8 cellular contexts compared by ENCODE assay signal in the genomic region with DNA sequence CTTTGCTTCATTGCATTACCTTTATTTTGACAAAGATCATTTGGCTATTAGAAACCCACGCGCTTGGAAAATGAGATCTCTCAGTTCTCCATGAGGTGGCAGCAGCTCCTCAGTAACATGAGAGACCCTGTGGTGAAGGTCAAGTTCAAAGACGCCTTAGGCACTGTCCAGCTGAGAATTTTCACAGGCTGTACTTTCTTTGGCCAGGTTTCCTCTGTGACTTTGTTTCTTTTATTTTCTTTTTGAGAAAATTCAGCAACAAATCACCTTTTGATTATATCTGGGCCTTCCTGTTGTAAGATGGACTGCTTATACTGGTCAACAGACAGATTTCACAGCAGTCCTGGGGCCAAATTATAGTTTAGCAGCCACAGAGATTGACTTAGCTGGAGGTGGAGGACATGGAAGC. TPM values are rescaled to one million over a fixed set of nuclear protein-coding genes. Genes with fewer than 3 reads are reported as not detected.
DNase-seq lines count a peak whose midpoint lies in the region; ATAC-seq and TF ChIP-seq lines count a peak whose summit lies in the region.

No MANE protein-coding gene starts in this region.

- no peaks in the 10 kb centered on the region for H3K9me3 Mint-ChIP-seq in activated T-cell treated with anti-CD3 and anti-CD28 coated beads, Interleukin-2, amount 50 U/mL, for 4 hours
- no peaks in the 10 kb centered on the region for H3K9me3 Mint-ChIP-seq in activated CD4-positive, alpha-beta memory T cell treated with anti-CD3 and anti-CD28 coated beads, Interleukin-2, amount 10 ng/mL, durations not matched to agents 7 days and 5 days
- H3K9me3 Mint-ChIP-seq in progenitor cell of endocrine pancreas (ENCODE audit: low read depth) = no peaks in the 10 kb centered on the region

- ATAC-seq in activated T-cell treated with anti-CD3 and anti-CD28 coated beads, Interleukin-2, amount 50 U/mL, for 4 hours = no peak
- ATAC-seq in GM21619 (IDR thresholded peaks at IDR 0.05; ENCODE audit: unreplicated experiment) = peak; percentile 77

- CTCF ChIA-PET in activated CD4-positive, alpha-beta memory T cell treated with anti-CD3 and anti-CD28 coated beads, Interleukin-2, amount 10 ng/mL, durations not matched to agents 7 days and 5 days (lab: Charles Lee) = interaction anchor here (0.8 to 1.9 kb wide), 2 partner anchors 97 to 817 kb away, joined by 3 to 11 read pairs; no protein-coding TSS in a partner anchor

- no peak overlapping the region for H3K27ac Mint-ChIP-seq in activated CD4-positive, alpha-beta memory T cell treated with anti-CD3 and anti-CD28 coated beads, Interleukin-2, amount 10 ng/mL, durations not matched to agents 7 days and 5 days
- peak overlapping the region; percentile 73 for H3K27ac Mint-ChIP-seq in progenitor cell of endocrine pancreas

- H3K27me3 Mint-ChIP-seq in activated T-cell treated with anti-CD3 and anti-CD28 coated beads, Interleukin-2, amount 50 U/mL, for 4 hours (ENCODE audit: low read depth) = no peaks in the 10 kb centered on the region
- H3K27me3 Mint-ChIP-seq in activated CD4-positive, alpha-beta memory T cell treated with anti-CD3 and anti-CD28 coated beads, Interleukin-2, amount 10 ng/mL, durations not matched to agents 7 days and 5 days = no peaks in the 10 kb centered on the region
- peaks cover 17% of the 10 kb centered on the region for H3K27me3 Mint-ChIP-seq in progenitor cell of endocrine pancreas

- no peak overlapping the region for H3K4me3 Mint-ChIP-seq in activated T-cell treated with anti-CD3 and anti-CD28 coated beads, Interleukin-2, amount 50 U/mL, for 4 hours
- no peak overlapping the region for H3K4me3 Mint-ChIP-seq in activated CD4-positive, alpha-beta memory T cell treated with anti-CD3 and anti-CD28 coated beads, Interleukin-2, amount 10 ng/mL, durations not matched to agents 7 days and 5 days
- H3K4me3 Mint-ChIP-seq in progenitor cell of endocrine pancreas (ENCODE audit: low read depth) = no peak overlapping the region

- peak; percentile 81 for TF ChIP-seq CTCF in progenitor cell of endocrine pancreas (IDR thresholded peaks at IDR 0.05; ENCODE audit: unreplicated experiment)

- POLR2A ChIA-PET in activated CD4-positive, alpha-beta memory T cell treated with anti-CD3 and anti-CD28 coated beads, Interleukin-2, amount 10 ng/mL, durations not matched to agents 7 days and 5 days (lab: Charles Lee) = no interaction called here

- peak; percentile 15 for DNase-seq in activated T-cell treated with anti-CD3 and anti-CD28 coated beads for 24 hours (ENCODE audit: low read depth)
- DNase-seq in activated T-cell treated with anti-CD3 and anti-CD28 coated beads, Interleukin-2, amount 50 U/mL, for 4 hours = no peak
- DNase-seq in NCI-H1105 (lab: John Stamatoyannopoulos, UW) = peak; percentile 29
- peak; percentile 45 for DNase-seq in activated CD4-positive, alpha-beta memory T cell treated with anti-CD3 and anti-CD28 coated beads, Interleukin-2, amount 10 ng/mL, durations not matched to agents 7 days and 5 days
- DNase-seq in globus pallidus (ENCODE audit: low spot score) = peak; percentile 42
- peak; percentile 18 for DNase-seq in progenitor cell of endocrine pancreas (ENCODE audit: low spot score, unreplicated experiment)
- DNase-seq in activated CD4-positive, CD25-positive, alpha-beta regulatory T cell treated with anti-CD3 and anti-CD28 coated beads, Interleukin-2, amount 50 U/mL, for 72 hours = no peak

- H3K36me3 Mint-ChIP-seq in activated T-cell treated with anti-CD3 and anti-CD28 coated beads, Interleukin-2, amount 50 U/mL, for 4 hours (ENCODE audit: insufficient read depth) = no peaks in the 10 kb centered on the region
- H3K36me3 Mint-ChIP-seq in activated CD4-positive, alpha-beta memory T cell treated with anti-CD3 and anti-CD28 coated beads, Interleukin-2, amount 10 ng/mL, durations not matched to agents 7 days and 5 days (ENCODE audit: low read depth) = no peaks in the 10 kb centered on the region
- H3K36me3 Mint-ChIP-seq in progenitor cell of endocrine pancreas (ENCODE audit: insufficient read depth) = no peaks in the 10 kb centered on the region

- no peaks in the 10 kb centered on the region for H3K4me1 Mint-ChIP-seq in activated T-cell treated with anti-CD3 and anti-CD28 coated beads, Interleukin-2, amount 50 U/mL, for 4 hours (ENCODE audit: low read depth)
- H3K4me1 Mint-ChIP-seq in activated CD4-positive, alpha-beta memory T cell treated with anti-CD3 and anti-CD28 coated beads, Interleukin-2, amount 10 ng/mL, durations not matched to agents 7 days and 5 days = no peaks in the 10 kb centered on the region
- H3K4me1 Mint-ChIP-seq in progenitor cell of endocrine pancreas (ENCODE audit: low read depth) = no peaks in the 10 kb centered on the region

RNA-seq across cellular contexts. Expression of gene RAB18, which starts 54.5 kb away (rescaled TPM):
- 10 to 100 TPM; 57.7 to 63.2 (median 63.0) TPM for total RNA-seq in activated T-cell treated with anti-CD3 and anti-CD28 coated beads, Interleukin-2, amount 50 U/mL, for 4 hours
- total RNA-seq in activated CD4-positive, alpha-beta memory T cell treated with anti-CD3 and anti-CD28 coated beads, Interleukin-2, amount 10 ng/mL, durations not matched to agents 7 days and 5 days = 10 to 100 TPM; 69.5 to 72.0 TPM
- 81.0 and 86.1 TPM in 2 replicates for total RNA-seq in progenitor cell of endocrine pancreas

Comparison
In these comparisons a context has a peak if more than half of its experiments do, and no peak if none do; other contexts are left out.
1. DNase-seq: peak in activated T-cell treated with anti-CD3 and anti-CD28 coated beads for 24 hours (single experiment), NCI-H1105 (single experiment), activated CD4-positive, alpha-beta memory T cell treated with anti-CD3 and anti-CD28 coated beads, Interleukin-2, amount 10 ng/mL, durations not matched to agents 7 days and 5 days (single experiment), globus pallidus (single experiment) and progenitor cell of endocrine pancreas (single experiment); none in activated T-cell treated with anti-CD3 and anti-CD28 coated beads, Interleukin-2, amount 50 U/mL, for 4 hours (single experiment) and activated CD4-positive, CD25-positive, alpha-beta regulatory T cell treated with anti-CD3 and anti-CD28 coated beads, Interleukin-2, amount 50 U/mL, for 72 hours (single experiment).